In genomic region chr17:18177137-18177536, GRCh38 we compare ENCODE assay signal across 23 cellular contexts.
"Had no signal": no experiment of that assay in that cellular context is flagged by ENCODE, and none has a peak within 500 bp of the region (broad histone marks: within the 10 kb centered on the region; RNA-seq: fewer than 3 reads in every experiment).

No MANE protein-coding gene starts in this region.

- DNase-seq: IMR-90, Kasumi-1, MM.1S, NCI-H1092 treated with DMSO at 0.1 percent for 48 hours, NCI-H1436, NCI-H187, NCI-H2029, NCI-H2081 treated with DMSO at 0.1 percent for 48 hours, NCI-H2171, NCI-H226, NCI-H446, NCI-H510A, NCI-H524 treated with DMSO at 0.1 percent for 48 hours, NCI-H69, NCI-H774, Right ventricle myocardium superior, RPMI8226, SIG-M5, SK-N-SH had no signal

- H3K27me3 ChIP-seq: SJSA1 had no signal

- H3K36me3 ChIP-seq: SJSA1 had no signal

- H3K4me3 ChIP-seq: SJSA1 had no signal

- H3K9ac ChIP-seq: KMS-11, SK-N-SH had no signal

- H3K9me2 ChIP-seq: SK-N-SH had no signal

- H3K27ac ChIP-seq: HL-60, KMS-11, SJSA1 had no signal

- FAIRE-seq: RCC 7860 had no signal

- H3K4me2 ChIP-seq: KMS-11, SK-N-SH had no signal

- H3K9me3 ChIP-seq: SJSA1, SK-N-SH had no signal
